In the genomic region with DNA sequence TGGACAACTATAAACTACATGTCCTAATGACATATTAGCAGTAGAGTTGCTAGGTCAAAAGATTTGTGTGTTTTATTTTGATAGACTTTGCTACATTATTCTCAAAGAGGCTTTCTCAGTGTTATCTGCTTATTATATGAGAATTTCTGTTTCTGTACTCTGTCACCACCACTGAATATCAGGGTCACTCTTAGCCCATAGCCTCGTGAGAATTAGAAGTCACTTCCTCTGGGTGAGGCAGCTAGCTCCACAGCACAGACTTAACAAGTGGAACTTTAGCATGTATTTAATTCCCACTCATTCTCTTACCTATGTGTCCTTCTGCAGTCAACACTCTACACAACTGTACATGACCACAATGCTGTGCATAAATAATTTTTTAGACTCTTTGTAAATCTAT, we compare ENCODE assay signal across 20 cellular contexts. TPM values are rescaled to one million over a fixed set of nuclear protein-coding genes. Genes with fewer than 3 reads are reported as not detected.
A peak's percentile ranks its signal among the peaks of the same experiment; 100 is the strongest.
DNase-seq lines count a peak whose midpoint lies in the region; ATAC-seq and TF ChIP-seq lines count a peak whose summit lies in the region.
"Had no signal": no experiment of that assay in that cellular context is flagged by ENCODE, and none has a peak within 500 bp of the region (broad histone marks: within the 10 kb centered on the region; RNA-seq: fewer than 3 reads in every experiment).

No MANE protein-coding gene starts in this region.

- no peak overlapping the region for H3K4ac ChIP-seq in IMR-90 (ENCODE audit: low read depth, low read length)

- peaks cover 3% of the 10 kb centered on the region for H3K9me1 ChIP-seq in IMR-90 (ENCODE audit: insufficient read depth, low read length)

- no peak overlapping the region for H2BK120ac ChIP-seq in IMR-90 (ENCODE audit: low read depth, low read length)

- peak overlapping the region; percentile 82; the same call in 1 of the 2 replicates for H3K23ac ChIP-seq in IMR-90 (ENCODE audit: low read depth, low read length)

- H4K5ac ChIP-seq in IMR-90 (ENCODE audit: low read depth, low read length), result no peak overlapping the region

- intact Hi-C loops in IMR-90 (cut with micrococcal nuclease), result no loop called here

- TF ChIP-seq POLR2A in IMR-90 (IDR thresholded peaks at IDR 0.05; ENCODE audit: low read depth, low read length), result no peak

- peak overlapping the region; percentile 9; the same call in 1 of the 2 replicates for H3K18ac ChIP-seq in IMR-90 (ENCODE audit: low read depth, low read length)

- no peak overlapping the region for H3K14ac ChIP-seq in IMR-90 (replicated peaks; ENCODE audit: low read depth, low read length)

- H3K36me3 ChIP-seq in IMR-90 (ENCODE audit: control insufficient read depth, insufficient read depth, low read length), result peaks cover 5% of the 10 kb centered on the region; the same call in 1 of the 2 replicates
- H3K36me3 ChIP-seq: BE2C, HAP-1 had no signal

- no peak overlapping the region for H3K27ac ChIP-seq in IMR-90 (ENCODE audit: insufficient read depth, low read length)
- H3K27ac ChIP-seq: GM23248, HL-60 had no signal

- H3K4me3 Mint-ChIP-seq in endothelial cell (ENCODE audit: unreplicated experiment), result peak overlapping the region; percentile 24
- no peak overlapping the region for H3K4me3 Mint-ChIP-seq in stimulated activated effector memory CD8-positive, alpha-beta T cell treated with anti-CD3 and anti-CD28 coated beads, Interleukin-12 subunit alpha, Interleukin-12 subunit beta, amount 100 ng/mL, for 72 hours
- no peak overlapping the region for H3K4me3 Mint-ChIP-seq in effector memory CD8-positive, alpha-beta T cell
- H3K4me3 Mint-ChIP-seq in activated CD4-positive, alpha-beta T cell treated with anti-CD3 and anti-CD28 coated beads, Interleukin-2, amount 10 ng/mL, durations not matched to agents 7 days and 5 days, result no peak overlapping the region
- H3K4me3 Mint-ChIP-seq: CD4-positive, CD25-positive, alpha-beta regulatory T cell; CD8-positive, alpha-beta memory T cell; IgD-negative memory B cell had no signal

- H4K91ac ChIP-seq in IMR-90 (ENCODE audit: insufficient read depth, low read depth, low read length), result no peak overlapping the region

- POLR2A ChIA-PET in IMR-90 (lab: Charles Lee; ENCODE audit: unreplicated experiment), result no interaction called here
- POLR2A ChIA-PET in activated CD4-positive, alpha-beta T cell treated with anti-CD3 and anti-CD28 coated beads, Interleukin-2, amount 10 ng/mL, durations not matched to agents 7 days and 5 days (lab: Charles Lee), result no interaction called here

- H3K79me1 ChIP-seq in IMR-90 (ENCODE audit: low read depth in 1 of 2, low read length in 2 of 2), result peaks cover 16 to 57% of the 10 kb centered on the region in 2 experiments

- TF ChIP-seq RAD21 in IMR-90 (IDR thresholded peaks at IDR 0.05; ENCODE audit: low read length), result no peak

- WGBS in IMR-90 (ENCODE audit: extremely low coverage in 2 of 2, insufficient read length in 1 of 2), 2 experiments, result no CpG with 5 or more reads among the region's 1 CpG

- H3K9me3 ChIP-seq in IMR-90 (ENCODE audit: control insufficient read depth, insufficient read depth, low read length), result no peaks in the 10 kb centered on the region; the same call in 1 of the 2 replicates
- H3K9me3 ChIP-seq: BE2C, HAP-1 had no signal

- no peaks in the 10 kb centered on the region for H3K27me3 ChIP-seq in IMR-90 (ENCODE audit: control insufficient read depth, insufficient read depth, low read length)
- H3K27me3 ChIP-seq: BE2C had no signal

- DNase-seq in IMR-90 (no peak), OCI-M1 (lab: John Stamatoyannopoulos, UW) (peak; percentile 19), endothelial cell (ENCODE audit: low spot score) (no peak), cerebellar nuclear complex (lab: John Stamatoyannopoulos, UW) (no peak)
- no peak for DNase-seq in stimulated activated effector memory CD8-positive, alpha-beta T cell treated with anti-CD3 and anti-CD28 coated beads, Interleukin-12 subunit alpha, Interleukin-12 subunit beta, amount 100 ng/mL, for 72 hours (ENCODE audit: low spot score in 2 of 2)
- DNase-seq in effector memory CD8-positive, alpha-beta T cell, result no peak
- DNase-seq in activated CD4-positive, alpha-beta T cell treated with anti-CD3 and anti-CD28 coated beads, Interleukin-2, amount 10 ng/mL, durations not matched to agents 7 days and 5 days, result no peak
- DNase-seq: ACHN; BE2C; C1 segment of cervical spinal cord; CD4-positive, CD25-positive, alpha-beta regulatory T cell; CD8-positive, alpha-beta memory T cell; COR-L47; DMS 273 treated with DMSO at 0.1 percent for 48 hours; DMS53; GDM1; GM23248 had no signal

- CTCF ChIA-PET in IMR-90 (lab: Yijun Ruan, JAX), result no interaction called here
- CTCF ChIA-PET in activated CD4-positive, alpha-beta T cell treated with anti-CD3 and anti-CD28 coated beads, Interleukin-2, amount 10 ng/mL, durations not matched to agents 7 days and 5 days (lab: Charles Lee), result no interaction called here

- no peaks in the 10 kb centered on the region for H3K9me3 Mint-ChIP-seq in endothelial cell (ENCODE audit: unreplicated experiment)
- peaks cover 7% of the 10 kb centered on the region for H3K9me3 Mint-ChIP-seq in stimulated activated effector memory CD8-positive, alpha-beta T cell treated with anti-CD3 and anti-CD28 coated beads, Interleukin-12 subunit alpha, Interleukin-12 subunit beta, amount 100 ng/mL, for 72 hours
- no peaks in the 10 kb centered on the region for H3K9me3 Mint-ChIP-seq in effector memory CD8-positive, alpha-beta T cell
- H3K9me3 Mint-ChIP-seq in activated CD4-positive, alpha-beta T cell treated with anti-CD3 and anti-CD28 coated beads, Interleukin-2, amount 10 ng/mL, durations not matched to agents 7 days and 5 days, result peaks cover 13% of the 10 kb centered on the region

- H3K4me3 ChIP-seq in IMR-90 (ENCODE audit: insufficient read depth, low read depth, low read length), result no peak overlapping the region
- H3K4me3 ChIP-seq: GM23248, HAP-1 had no signal

- peaks cover 38% of the 10 kb centered on the region for H3K4me1 Mint-ChIP-seq in endothelial cell (ENCODE audit: unreplicated experiment)
- peaks cover 27% of the 10 kb centered on the region for H3K4me1 Mint-ChIP-seq in stimulated activated effector memory CD8-positive, alpha-beta T cell treated with anti-CD3 and anti-CD28 coated beads, Interleukin-12 subunit alpha, Interleukin-12 subunit beta, amount 100 ng/mL, for 72 hours
- H3K4me1 Mint-ChIP-seq in effector memory CD8-positive, alpha-beta T cell (ENCODE audit: low read depth in 2 of 2), result peaks cover 28 to 56% of the 10 kb centered on the region in 2 donors
- H3K4me1 Mint-ChIP-seq in activated CD4-positive, alpha-beta T cell treated with anti-CD3 and anti-CD28 coated beads, Interleukin-2, amount 10 ng/mL, durations not matched to agents 7 days and 5 days, result no peaks in the 10 kb centered on the region

- peak overlapping the region; percentile 20; the same call in 1 of the 2 replicates for H2BK20ac ChIP-seq in IMR-90 (ENCODE audit: low read depth, low read length)

- H2BK15ac ChIP-seq in IMR-90 (ENCODE audit: low read depth, low read length), result peak overlapping the region; percentile 56; the same call in 1 of the 3 replicates

- H3K27me3 Mint-ChIP-seq in endothelial cell (ENCODE audit: unreplicated experiment), result no peaks in the 10 kb centered on the region
- H3K27me3 Mint-ChIP-seq in effector memory CD8-positive, alpha-beta T cell, result no peaks in the 10 kb centered on the region
- peaks cover 11% of the 10 kb centered on the region for H3K27me3 Mint-ChIP-seq in activated CD4-positive, alpha-beta T cell treated with anti-CD3 and anti-CD28 coated beads, Interleukin-2, amount 10 ng/mL, durations not matched to agents 7 days and 5 days
- H3K27me3 Mint-ChIP-seq: CD4-positive, CD25-positive, alpha-beta regulatory T cell had no signal

- H2AK5ac ChIP-seq in IMR-90 (ENCODE audit: low read depth, low read length), result no peak overlapping the region

- no peak overlapping the region for H2AFZ ChIP-seq in IMR-90 (replicated peaks; ENCODE audit: low read length, poor library complexity)
- H2AFZ ChIP-seq: GM23248 had no signal

- H2AK9ac ChIP-seq in IMR-90 (replicated peaks; ENCODE audit: low read depth, low read length, poor library complexity), result no peak overlapping the region

- peaks cover 11% of the 10 kb centered on the region for H4K20me1 ChIP-seq in IMR-90 (ENCODE audit: insufficient read depth, low read length)

- dilution Hi-C loops in IMR-90 (cut with HindIII; ENCODE audit: low sequenced_read_pairs, unreplicated experiment), result no loop called here

- H3K4me1 ChIP-seq in IMR-90 (ENCODE audit: control insufficient read depth, insufficient read depth, low read length), result peaks cover 6% of the 10 kb centered on the region
- H3K4me1 ChIP-seq: BE2C, HAP-1 had no signal

- peaks cover 25% of the 10 kb centered on the region for H3K36me3 Mint-ChIP-seq in endothelial cell (ENCODE audit: low read depth, unreplicated experiment)
- H3K36me3 Mint-ChIP-seq in stimulated activated effector memory CD8-positive, alpha-beta T cell treated with anti-CD3 and anti-CD28 coated beads, Interleukin-12 subunit alpha, Interleukin-12 subunit beta, amount 100 ng/mL, for 72 hours, result no peaks in the 10 kb centered on the region
- no peaks in the 10 kb centered on the region for H3K36me3 Mint-ChIP-seq in effector memory CD8-positive, alpha-beta T cell (ENCODE audit: insufficient read depth)
- peaks cover 11% of the 10 kb centered on the region for H3K36me3 Mint-ChIP-seq in activated CD4-positive, alpha-beta T cell treated with anti-CD3 and anti-CD28 coated beads, Interleukin-2, amount 10 ng/mL, durations not matched to agents 7 days and 5 days (ENCODE audit: low read depth)

- H3K27ac Mint-ChIP-seq in endothelial cell (ENCODE audit: unreplicated experiment), result no peak overlapping the region
- H3K27ac Mint-ChIP-seq in stimulated activated effector memory CD8-positive, alpha-beta T cell treated with anti-CD3 and anti-CD28 coated beads, Interleukin-12 subunit alpha, Interleukin-12 subunit beta, amount 100 ng/mL, for 72 hours, result no peak overlapping the region
- H3K27ac Mint-ChIP-seq in effector memory CD8-positive, alpha-beta T cell, result no peak overlapping the region
- no peak overlapping the region for H3K27ac Mint-ChIP-seq in activated CD4-positive, alpha-beta T cell treated with anti-CD3 and anti-CD28 coated beads, Interleukin-2, amount 10 ng/mL, durations not matched to agents 7 days and 5 days
- H3K27ac Mint-ChIP-seq: IgD-negative memory B cell had no signal

- no peak overlapping the region; a peak in 1 of 4 replicates for H4K8ac ChIP-seq in IMR-90 (ENCODE audit: low read depth in 2 of 2, low read length in 2 of 2)

- BruUV-seq in IMR-90 (replicated peaks; lab: Mats Ljungman, UMichigan), result no TSS peak

- ATAC-seq in IMR-90 (ENCODE audit: low read depth), result no peak
- ATAC-seq in stimulated activated effector memory CD8-positive, alpha-beta T cell treated with anti-CD3 and anti-CD28 coated beads, Interleukin-12 subunit alpha, Interleukin-12 subunit beta, amount 100 ng/mL, for 72 hours, result peak; percentile 52
- no peak for ATAC-seq in effector memory CD8-positive, alpha-beta T cell (replicated peaks)

- TF ChIP-seq CTCF in IMR-90 (conservative IDR thresholded peaks at IDR 0.05; ENCODE audit: low read depth, low read length) (no peak), endothelial cell (IDR thresholded peaks at IDR 0.05; ENCODE audit: unreplicated experiment) (no peak)

- H3K9ac ChIP-seq in IMR-90 (ENCODE audit: low read depth, low read length), result no peak overlapping the region
- H3K9ac ChIP-seq: GM23248 had no signal

- in situ Hi-C loops in IMR-90 (cut with MboI; ENCODE audit: low sequenced_read_pairs), result no loop called here

- no peak overlapping the region for H2BK5ac ChIP-seq in IMR-90 (ENCODE audit: low read depth, low read length, poor library complexity, severe bottlenecking)

- H3K56ac ChIP-seq in IMR-90 (ENCODE audit: extremely low read depth, insufficient read depth, low read length), result no peak overlapping the region

- no peak overlapping the region for H3K4me2 ChIP-seq in IMR-90 (ENCODE audit: low read depth, low read length)

RNA-seq across cellular contexts. Expression of a gene that starts 6.7 kb away (rescaled TPM):
- 74.2 and 76.9 TPM in 2 replicates for total RNA-seq in IMR-90 (2012; rRNA removed)
- polyA plus RNA-seq in IMR-90 (2012; rRNA removed), result 12.7 and 14.5 TPM in 2 replicates
- 3.5 and 4.2 TPM in 2 replicates for polyA plus RNA-seq in IMR-90 (2012; cell fraction: cytosol; rRNA removed)
- 4.6 and 15.0 TPM in 2 replicates for polyA plus RNA-seq in IMR-90 (2012; cell fraction: nucleus; rRNA removed; ENCODE audit: low replicate concordance)
- 181 TPM for total RNA-seq in endothelial cell (ENCODE audit: unreplicated experiment)
- 10 to 100 TPM; 30.9 to 43.8 TPM for total RNA-seq in activated CD4-positive, alpha-beta T cell treated with anti-CD3 and anti-CD28 coated beads, Interleukin-2, amount 10 ng/mL, durations not matched to agents 7 days and 5 days
